ENCODE assay signal across 8 cellular contexts in genomic region chr3:70982700-70983140, GRCh38.
DNase-seq lines count a peak whose midpoint lies in the region; ATAC-seq, FAIRE-seq and TF ChIP-seq lines count a peak whose summit lies in the region.

No MANE protein-coding gene starts in this region.

- in situ Hi-C loops in transverse colon (cut with MboI; ENCODE audit: low pct_ligation_motif_present in 1 of 4, low pct_unique_long_range_greater_than_20kb in 1 of 4, low sequenced_read_pairs in 3 of 4), result loop anchor here in 1 of 4 donors (25.0 kb wide), 1 partner anchor 605 kb away; the partner anchor contains the start of gene FOXP1

- H3K4me3 ChIP-seq in H1 (ENCODE audit: extremely low read depth in 1 of 4, insufficient read depth in 2 of 4, low read depth in 3 of 4, low read length in 4 of 4) (no peak overlapping the region), transverse colon (no peak overlapping the region)

- H2AK5ac ChIP-seq in H1 (ENCODE audit: low read depth, low read length), result 0 out of 2 replicates have a peak overlapping the region, but pooled peaks have one; percentile 34

- H3K9me3 ChIP-seq in H1 (ENCODE audit: insufficient read depth in 2 of 2, low read depth in 1 of 2, low read length in 1 of 2) (no peaks in the 10 kb centered on the region), transverse colon (no peaks in the 10 kb centered on the region)

- H3K27ac Mint-ChIP-seq in T-cell, result peak overlapping the region; percentile 87 to 89

- intact Hi-C loops in transverse colon (cut with DNase I; ENCODE audit: low total_unique reads), result no loop called here

- H2BK5ac ChIP-seq in H1 (ENCODE audit: low read depth, low read length), result peak overlapping the region; percentile 41; the same call in 1 of the 2 replicates

- POLR2A ChIA-PET in T-cell (lab: Charles Lee), result interaction anchor here in 1 of 2 donors (0.6 kb wide), 1 partner anchor 148 kb away, joined by 3 read pairs; no protein-coding TSS in a partner anchor
- POLR2A ChIA-PET in H1 (lab: Charles Lee; ENCODE audit: partially characterized antibody), result no interaction called here

- H3K56ac ChIP-seq in H1 (replicated peaks; ENCODE audit: insufficient read length, low read depth, low read length), result no peak overlapping the region

- peak; percentile 63 for ATAC-seq in HG02623 (IDR thresholded peaks at IDR 0.05; ENCODE audit: unreplicated experiment)
- peak in 1 of 4 experiments; percentile 28 for ATAC-seq in T-cell (replicated peaks in 1 of 4)

- TF ChIP-seq CTCF in GM10266 (IDR thresholded peaks at IDR 0.05; ENCODE audit: control insufficient read depth, insufficient read depth, low read depth, missing control alignments), result no peak
- no peak for TF ChIP-seq CTCF in H1 (IDR thresholded peaks at IDR 0.05; ENCODE audit: control extremely low read depth in 1 of 3, insufficient read depth in 1 of 3, low read depth in 1 of 3, low read length in 3 of 3)
- no peak for TF ChIP-seq CTCF in transverse colon (IDR thresholded peaks at IDR 0.05)

- H3K27me3 ChIP-seq in H1 (replicated peaks in 1 of 4; ENCODE audit: control insufficient read depth in 3 of 4, extremely low read depth in 1 of 4, insufficient read depth in 3 of 4, low read length in 3 of 4), result no peaks in the 10 kb centered on the region
- no peaks in the 10 kb centered on the region for H3K27me3 ChIP-seq in transverse colon

- DNase-seq in GM10266 (ENCODE audit: extremely low spot score), result peak; percentile 33
- peak in 5 of 34 experiments; percentile 3 to 25 (median 11) for DNase-seq in T-cell
- no peak for DNase-seq in H1 (ENCODE audit: low read depth in 1 of 2, low spot score in 2 of 2)
- DNase-seq in medulla oblongata (ENCODE audit: extremely low spot score), result peak; percentile 77
- no peak for DNase-seq in transverse colon
- DNase-seq in DMS153 (lab: John Stamatoyannopoulos, UW), result no peak
- no peak for DNase-seq in SK-N-DZ (ENCODE audit: low spot score)

- H2BK120ac ChIP-seq in H1 (replicated peaks; ENCODE audit: low read depth, low read length), result no peak overlapping the region

- H3K27ac ChIP-seq in H1 (ENCODE audit: low read depth, low read length) (peak overlapping the region; percentile 75), transverse colon (peak overlapping the region; percentile 72 to 83 (median 82))

- peak overlapping the region; percentile 9; the same call in 1 of the 2 replicates for H2AFZ ChIP-seq in H1 (ENCODE audit: low read length)

- TF ChIP-seq POLR2A in H1 (IDR thresholded peaks at IDR 0.05; ENCODE audit: control extremely low read depth in 1 of 2, low read depth in 2 of 2, low read length in 2 of 2) (no peak), transverse colon (IDR thresholded peaks at IDR 0.05) (no peak)

- H2BK12ac ChIP-seq in H1 (ENCODE audit: low read depth, low read length), result no peak overlapping the region; the same call in 1 of the 2 replicates

- peaks cover 0 to 12% (median 5%) of the 10 kb centered on the region in 4 experiments; a peak in 5 of 7 replicates for H3K4me1 ChIP-seq in H1 (replicated peaks in 1 of 4; ENCODE audit: control insufficient read depth in 3 of 4, insufficient read depth in 4 of 4, low read length in 3 of 4)
- H3K4me1 ChIP-seq in transverse colon, result peaks cover 9 to 54% (median 18%) of the 10 kb centered on the region in 4 donors

- no peaks in the 10 kb centered on the region for H3K79me2 ChIP-seq in H1 (ENCODE audit: control insufficient read depth in 1 of 2, insufficient read depth in 2 of 2, low read length in 2 of 2)

- peak overlapping the region in 3 of 4 experiments; percentile 14 to 56 (median 25); a peak in 5 of 7 replicates for H3K9ac ChIP-seq in H1 (replicated peaks in 1 of 4; ENCODE audit: extremely low read depth in 1 of 4, low read depth in 3 of 4, low read length in 3 of 4)

- no peaks in the 10 kb centered on the region for H3K79me1 ChIP-seq in H1 (ENCODE audit: low read depth, low read length)

- no peaks in the 10 kb centered on the region for H3K9me3 Mint-ChIP-seq in T-cell

- H3K14ac ChIP-seq in H1 (ENCODE audit: insufficient read length), result no peak overlapping the region

- no peak for TF ChIP-seq RAD21 in H1 (IDR thresholded peaks at IDR 0.05 in 1 of 2, conservative IDR thresholded peaks at IDR 0.05 in 1 of 2; ENCODE audit: low read depth in 2 of 2, low read length in 2 of 2)

- no peaks in the 10 kb centered on the region for H3K27me3 Mint-ChIP-seq in T-cell

- H3K36me3 ChIP-seq in H1 (ENCODE audit: control insufficient read depth in 2 of 4, insufficient read depth in 4 of 4, low read length in 3 of 4) (peaks cover 3 to 16% (median 3%) of the 10 kb centered on the region in 4 experiments), transverse colon (peaks cover 0 to 30% (median 10%) of the 10 kb centered on the region in 4 donors)

- H3K4me1 Mint-ChIP-seq in T-cell, result peaks cover 71% of the 10 kb centered on the region in 3 donors

- H4K91ac ChIP-seq in H1 (replicated peaks; ENCODE audit: insufficient read length, low read length), result no peak overlapping the region

- H3K4ac ChIP-seq in H1 (replicated peaks; ENCODE audit: insufficient read length, low read depth, low read length), result no peak overlapping the region

- WGBS in H1 (ENCODE audit: extremely low coverage in 1 of 2, insufficient coverage in 1 of 2, insufficient read length in 1 of 2, insufficient replicate concordance in 2 of 2, low coverage in 1 of 2, low lambda C conversion rate in 2 of 2, missing lambda C conversion rate in 1 of 2), 2 experiments, result 62% methylated on average over 6 of the region's 6 CpGs; no CpG with 5 or more reads in 1 of the 2 experiments
- 55 to 57% methylated on average over 4 to 6 of the region's 6 CpGs for WGBS in transverse colon (ENCODE audit: low coverage in 1 of 2), 2 donors

- H3K4me3 Mint-ChIP-seq in T-cell, result no peak overlapping the region

- H3K23ac ChIP-seq in H1 (ENCODE audit: insufficient read length), result no peak overlapping the region

- CTCF ChIA-PET in T-cell (lab: Charles Lee) (no interaction called here), H1 (lab: Charles Lee; ENCODE audit: partially characterized antibody) (no interaction called here)

- no peak overlapping the region for H2BK15ac ChIP-seq in H1 (ENCODE audit: low read length)

- H3K4me2 ChIP-seq in H1 (ENCODE audit: insufficient read depth in 1 of 2, low read depth in 2 of 2, low read length in 2 of 2), result peak overlapping the region in 1 of 2 experiments; percentile 35; a peak in 2 of 4 replicates

- no peak for FAIRE-seq in H1 (lab: Jason Lieb, UNC)

- H4K8ac ChIP-seq in H1 (ENCODE audit: extremely low read depth, insufficient read depth, low read length), result no peak overlapping the region; the same call in 1 of the 2 replicates

- H3K23me2 ChIP-seq in H1 (ENCODE audit: low read depth, low read length), result no peaks in the 10 kb centered on the region

- TF ChIP-seq EP300 in H1 (IDR thresholded peaks at IDR 0.05; ENCODE audit: borderline replicate concordance in 1 of 2, low read depth in 2 of 2, low read length in 2 of 2) (peak in 1 of 2 experiments; percentile 53; a peak in 1 of 3 replicates), transverse colon (IDR thresholded peaks at IDR 0.05; ENCODE audit: low read depth) (no peak)

- peaks cover 76% of the 10 kb centered on the region for H3K36me3 Mint-ChIP-seq in T-cell

- no peak overlapping the region; the same call in 1 of the 2 replicates for H3K18ac ChIP-seq in H1 (ENCODE audit: extremely low read depth, low read length)

- no peak overlapping the region for H4K5ac ChIP-seq in H1 (ENCODE audit: insufficient read length, low read depth, low read length)

- no peak overlapping the region for H2BK20ac ChIP-seq in H1 (ENCODE audit: low read length)

- no peaks in the 10 kb centered on the region for H4K20me1 ChIP-seq in H1 (replicated peaks in 1 of 2; ENCODE audit: control insufficient read depth in 1 of 2, insufficient read depth in 2 of 2, low read length in 2 of 2)

TF ChIP-seq in H1, 55 proteins besides CTCF, POLR2A, EP300 and RAD21 (continues in another document):
- TF ChIP-seq ASH2L (IDR thresholded peaks at IDR 0.05; ENCODE audit: low read length) (peak; percentile 55), JUN (IDR thresholded peaks at IDR 0.05; ENCODE audit: low read depth, low read length) (no peak), CEBPB (IDR thresholded peaks at IDR 0.05; ENCODE audit: low read depth, low read length) (no peak), ATF2 (IDR thresholded peaks at IDR 0.05; ENCODE audit: low read length) (no peak), EZH2 (IDR thresholded peaks at IDR 0.05; ENCODE audit: low read depth, low read length, severe bottlenecking) (no peak), TAF1 (IDR thresholded peaks at IDR 0.05; ENCODE audit: low read depth, low read length) (0 out of 2 replicates have a peak, but pooled peaks have one; percentile 29), SRF (IDR thresholded peaks at IDR 0.05; ENCODE audit: low read depth, low read length) (no peak)

Comparison
In these comparisons a context has a peak if more than half of its experiments do, and no peak if none do; other contexts are left out.
1. DNase-seq: peak in GM10266 (single experiment) and medulla oblongata (single experiment); none in H1 (0 of 2), transverse colon (single experiment), DMS153 (single experiment) and SK-N-DZ (single experiment).